1 cellular context compared by ENCODE assay signal in genomic region chr20:53768329-53768728, GRCh38.
TF ChIP-seq lines count a peak whose summit lies in the region.

No MANE protein-coding gene starts in this region.

TF ChIP-seq in IMR-90, 13 proteins besides CTCF, POLR2A, EP300 and RAD21:
- no peak for TF ChIP-seq ELK1 (IDR thresholded peaks at IDR 0.05; ENCODE audit: borderline replicate concordance, low read depth, low read length)
- no peak for TF ChIP-seq MAFK (IDR thresholded peaks at IDR 0.05; ENCODE audit: low read depth, low read length)
- no peak for TF ChIP-seq MXI1 (IDR thresholded peaks at IDR 0.05; ENCODE audit: borderline replicate concordance, low read depth, low read length)
- no peak for TF ChIP-seq USF2 (IDR thresholded peaks at IDR 0.05; ENCODE audit: low read depth, low read length)
- no peak for TF ChIP-seq CEBPB (IDR thresholded peaks at IDR 0.05; ENCODE audit: low read depth, low read length)
- no peak for TF ChIP-seq SMC3 (IDR thresholded peaks at IDR 0.05; ENCODE audit: low read depth, low read length)
- TF ChIP-seq RCOR1 (IDR thresholded peaks at IDR 0.05; ENCODE audit: insufficient replicate concordance, low read length), result no peak
- TF ChIP-seq NFE2L2 (IDR thresholded peaks at IDR 0.05; ENCODE audit: low read depth, low read length), result no peak
- TF ChIP-seq RFX5 (IDR thresholded peaks at IDR 0.05; ENCODE audit: low read depth, low read length), result no peak
- TF ChIP-seq CHD1 (IDR thresholded peaks at IDR 0.05; ENCODE audit: low read depth, low read length), result no peak
- no peak for TF ChIP-seq MAZ (IDR thresholded peaks at IDR 0.05; ENCODE audit: borderline replicate concordance, low read depth, low read length)
